In genomic region chr4:122746485-122746965, GRCh38 we compare ENCODE assay signal across 18 cellular contexts. TPM values are rescaled to one million over a fixed set of nuclear protein-coding genes. Genes with fewer than 3 reads are reported as not detected.
DNase-seq lines count a peak whose midpoint lies in the region; ATAC-seq and TF ChIP-seq lines count a peak whose summit lies in the region.
"Had no signal": no experiment of that assay in that cellular context is flagged by ENCODE, and none has a peak within 500 bp of the region (broad histone marks: within the 10 kb centered on the region; RNA-seq: fewer than 3 reads in every experiment).

No MANE protein-coding gene starts in this region.

- TF ChIP-seq CTCF in MCF 10A (IDR thresholded peaks at IDR 0.05; ENCODE audit: unreplicated experiment), result no peak
- TF ChIP-seq CTCF in breast epithelium (IDR thresholded peaks at IDR 0.05), result no peak
- TF ChIP-seq CTCF in osteoblast (IDR thresholded peaks at IDR 0.05; ENCODE audit: extremely low read depth, low read depth, low read length), result no peak

- POLR2A ChIA-PET in MCF 10A (lab: Yijun Ruan, JAX), result interaction anchor here (1.2 to 1.4 kb wide), 2 partner anchors 14 to 18 kb away, joined by 3 to 4 read pairs; partner anchors contain the start of gene BBS12

- ATAC-seq in activated T-helper 17 cell treated with anti-CD3 and anti-CD28 coated beads, Interleukin-2, amount 50 U/mL, for 72 hours (replicated peaks), result peak; percentile 53
- no peak for ATAC-seq in SK-N-SH treated with all-trans-retinoic acid at 6 μM for 48 hours
- ATAC-seq: esophagus mucosa, left colon had no signal

- H3K27me3 ChIP-seq in breast epithelium, result no peaks in the 10 kb centered on the region
- no peaks in the 10 kb centered on the region for H3K27me3 ChIP-seq in osteoblast (ENCODE audit: insufficient read depth, low read length)
- H3K27me3 ChIP-seq: hepatocyte, stomach had no signal

- intact Hi-C loops in MCF 10A (cut with micrococcal nuclease), result no loop called here
- intact Hi-C loops in breast epithelium (cut with DNase I; ENCODE audit: low total_unique reads), result no loop called here

- DNase-seq in MCF 10A (ENCODE audit: unreplicated experiment) (no peak), breast epithelium (ENCODE audit: low spot score in 2 of 2) (no peak), MV-4-11 (lab: John Stamatoyannopoulos, UW) (peak; percentile 64), osteoblast (ENCODE audit: insufficient read length, low spot score, missing footprints) (no peak), NCI-H345 treated with DMSO at 0.1 percent for 48 hours (lab: John Stamatoyannopoulos, UW; ENCODE audit: unreplicated experiment) (no peak), NCI-H226 (no peak)
- DNase-seq: activated effector memory CD4-positive, alpha-beta T cell treated with Interleukin-2 at 50 U/mL for 16 hours; left colon; NCI-H146; NCI-H446 treated with DMSO at 0.1 percent for 48 hours; spleen; stomach had no signal

- H3K4me3 ChIP-seq in breast epithelium, result no peak overlapping the region
- H3K4me3 ChIP-seq in osteoblast (ENCODE audit: insufficient read depth, low read length), result no peak overlapping the region
- H3K4me3 ChIP-seq: hepatocyte, spleen, stomach had no signal

- no peak overlapping the region for H3K27ac ChIP-seq in breast epithelium
- peak overlapping the region; percentile 11 for H3K27ac ChIP-seq in osteoblast (ENCODE audit: low read depth, low read length)
- H3K27ac ChIP-seq: hepatocyte, stomach had no signal

- H4K20me1 ChIP-seq in osteoblast (ENCODE audit: insufficient read depth, low read length), result no peaks in the 10 kb centered on the region

- H3K4me1 Mint-ChIP-seq in MCF 10A (ENCODE audit: insufficient read depth, unreplicated experiment), result no peaks in the 10 kb centered on the region
- H3K4me1 Mint-ChIP-seq in activated T-helper 17 cell treated with anti-CD3 and anti-CD28 coated beads, Interleukin-2, amount 50 U/mL, for 72 hours, result peaks cover 6% of the 10 kb centered on the region
- H3K4me1 Mint-ChIP-seq: IgD-negative memory B cell had no signal

- H3K36me3 Mint-ChIP-seq in MCF 10A (ENCODE audit: insufficient read depth, unreplicated experiment), result peaks cover 10% of the 10 kb centered on the region
- peaks cover 15% of the 10 kb centered on the region for H3K36me3 Mint-ChIP-seq in activated T-helper 17 cell treated with anti-CD3 and anti-CD28 coated beads, Interleukin-2, amount 50 U/mL, for 72 hours (ENCODE audit: low read depth)

- no peak for TF ChIP-seq POLR2A in breast epithelium (IDR thresholded peaks at IDR 0.05)

- H3K4me3 Mint-ChIP-seq in MCF 10A (ENCODE audit: unreplicated experiment), result no peak overlapping the region
- H3K4me3 Mint-ChIP-seq in activated T-helper 17 cell treated with anti-CD3 and anti-CD28 coated beads, Interleukin-2, amount 50 U/mL, for 72 hours, result no peak overlapping the region
- H3K4me3 Mint-ChIP-seq: dendritic cell treated with granulocyte-macrophage colony-stimulating factor and Interleukin-4, amounts not matched to agents 40 ng/mL and 50 ng/mL, for 4 days; IgD-negative memory B cell had no signal

- H3K79me2 ChIP-seq in osteoblast (ENCODE audit: insufficient read depth, low read length), result no peaks in the 10 kb centered on the region
- H3K79me2 ChIP-seq: hepatocyte had no signal

- no peaks in the 10 kb centered on the region for H3K36me3 ChIP-seq in breast epithelium
- H3K36me3 ChIP-seq in osteoblast (ENCODE audit: insufficient read depth, low read length), result peaks cover 12% of the 10 kb centered on the region

- H3K9me3 Mint-ChIP-seq in MCF 10A (ENCODE audit: unreplicated experiment), result peaks cover 17% of the 10 kb centered on the region
- no peaks in the 10 kb centered on the region for H3K9me3 Mint-ChIP-seq in activated T-helper 17 cell treated with anti-CD3 and anti-CD28 coated beads, Interleukin-2, amount 50 U/mL, for 72 hours
- H3K9me3 Mint-ChIP-seq: dendritic cell treated with granulocyte-macrophage colony-stimulating factor and Interleukin-4, amounts not matched to agents 40 ng/mL and 50 ng/mL, for 4 days; IgD-negative memory B cell had no signal

- no peaks in the 10 kb centered on the region for H3K27me3 Mint-ChIP-seq in MCF 10A (ENCODE audit: insufficient read depth, unreplicated experiment)
- peaks cover 14% of the 10 kb centered on the region for H3K27me3 Mint-ChIP-seq in activated T-helper 17 cell treated with anti-CD3 and anti-CD28 coated beads, Interleukin-2, amount 50 U/mL, for 72 hours

- H3K27ac Mint-ChIP-seq in MCF 10A (ENCODE audit: low read depth, unreplicated experiment), result peak overlapping the region; percentile 57
- H3K27ac Mint-ChIP-seq in activated T-helper 17 cell treated with anti-CD3 and anti-CD28 coated beads, Interleukin-2, amount 50 U/mL, for 72 hours, result peak overlapping the region; percentile 28
- H3K27ac Mint-ChIP-seq: dendritic cell treated with granulocyte-macrophage colony-stimulating factor and Interleukin-4, amounts not matched to agents 40 ng/mL and 50 ng/mL, for 4 days; IgD-negative memory B cell had no signal

- H2AFZ ChIP-seq in osteoblast (ENCODE audit: low read length), result peak overlapping the region; percentile 38
- H2AFZ ChIP-seq: hepatocyte had no signal

- peak overlapping the region; percentile 23 for H3K4me2 ChIP-seq in osteoblast (ENCODE audit: insufficient read depth, low read length)
- H3K4me2 ChIP-seq: hepatocyte had no signal

- H3K9me3 ChIP-seq in breast epithelium (no peaks in the 10 kb centered on the region), osteoblast (ENCODE audit: low read depth, low read length) (no peaks in the 10 kb centered on the region)
- H3K9me3 ChIP-seq: spleen, stomach had no signal

- no TSS peak for BruUV-seq in MCF 10A (replicated peaks; lab: Mats Ljungman, UMichigan)

- CTCF ChIA-PET in MCF 10A (lab: Yijun Ruan, JAX), result interaction anchor here (0.9 to 3.2 kb wide), 6 partner anchors 11 to 168 kb away, joined by 3 to 15 read pairs (median 3); no protein-coding TSS in a partner anchor

- H3K4me1 ChIP-seq in breast epithelium (no peaks in the 10 kb centered on the region), osteoblast (ENCODE audit: insufficient read depth, low read length) (peaks cover 5% of the 10 kb centered on the region)
- H3K4me1 ChIP-seq: stomach had no signal

TF ChIP-seq in SK-N-SH treated with all-trans-retinoic acid at 6 μM for 48 hours, 23 proteins besides CTCF, POLR2A, EP300 and RAD21:
- no peak for TF ChIP-seq CSDC2 (CRISPR knock-in tag; IDR thresholded peaks at IDR 0.05)
- TF ChIP-seq BACH2 (CRISPR knock-in tag; IDR thresholded peaks at IDR 0.05; ENCODE audit: borderline replicate concordance), result no peak
- TF ChIP-seq ZNF8 (CRISPR knock-in tag; IDR thresholded peaks at IDR 0.05), result no peak

RNA-seq across cellular contexts. Expression of gene BBS12, which starts 14.0 kb away (rescaled TPM):
- total RNA-seq in MCF 10A (2022) (4.7 and 8.3 TPM in 2 replicates), breast epithelium (10 to 100 TPM in 1 of 3 donors, 1 to 10 TPM in 2; 2.7 to 15.2 (median 5.6) TPM), osteoblast (9.4 and 10.6 TPM in 2 replicates)
- total RNA-seq in activated T-helper 17 cell treated with anti-CD3 and anti-CD28 coated beads, Interleukin-2, amount 50 U/mL, for 72 hours, result 1 to 10 TPM; 1.6 to 2.2 TPM
